ENCODE assay signal across 8 cellular contexts in the genomic region with DNA sequence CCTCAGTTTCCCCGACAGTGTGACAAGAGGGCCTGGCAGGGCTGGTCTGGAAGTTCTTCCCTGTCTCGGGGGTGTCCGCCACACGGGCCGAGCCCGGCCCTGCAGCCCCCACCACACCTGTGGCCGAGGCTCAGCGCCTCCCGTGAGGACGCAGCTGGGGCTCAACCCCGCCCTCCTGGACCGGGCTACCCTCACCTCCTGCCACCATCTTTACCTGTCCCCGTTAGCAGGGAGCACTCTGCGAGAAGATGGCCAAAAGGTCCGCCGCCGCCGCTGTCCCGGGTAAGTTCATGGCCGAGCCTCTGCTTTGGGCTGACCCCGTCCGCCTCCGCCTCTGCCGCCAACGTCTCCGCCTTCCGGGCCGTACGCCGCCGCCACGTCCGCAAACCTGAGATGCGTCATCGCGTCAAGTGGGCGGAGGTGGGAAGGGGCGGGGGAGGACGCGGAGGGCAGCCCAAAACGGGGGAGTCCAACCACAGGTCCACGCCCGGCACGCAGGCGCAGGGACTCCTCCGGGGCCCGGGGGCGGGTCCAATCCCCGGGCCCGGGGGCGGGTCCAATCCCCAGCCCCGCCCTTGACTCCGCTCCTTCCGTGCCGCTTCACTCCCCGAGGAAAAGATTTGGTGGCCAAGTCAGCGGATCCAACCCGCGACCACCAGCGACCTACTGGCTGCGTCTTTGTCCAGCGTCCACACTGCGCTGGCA. TPM values are rescaled to one million over a fixed set of nuclear protein-coding genes. Genes with fewer than 3 reads are reported as not detected.
DNase-seq lines count a peak whose midpoint lies in the region; ATAC-seq lines count a peak whose summit lies in the region.

Gene LYSMD3, minus strand, starts transcription at position 351 of the 705 bp plus-strand sequence. CDS start 4,295 bp downstream, outside the sequence.

- POLR2A ChIA-PET in CD8-positive, alpha-beta memory T cell (lab: Charles Lee) = interaction anchor here (1.0 to 2.2 kb wide), 7 partner anchors 55 to 854 kb away, joined by 3 to 12 read pairs (median 6); partner anchors contain the start of genes ARRDC3, CETN3, MBLAC2 and POLR3G

- DNase-seq in CD8-positive, alpha-beta memory T cell = peak; percentile 96 to 98 (median 97)
- DNase-seq in HS-27A (ENCODE audit: low read depth) (peak; percentile 58), NOMO-1 (lab: John Stamatoyannopoulos, UW; ENCODE audit: unreplicated experiment in 2 of 2) (peak; percentile 92 to 97), mesenchymal stem cell (peak; percentile 96)
- DNase-seq in activated CD8-positive, alpha-beta memory T cell treated with anti-CD3 and anti-CD28 coated beads for 4 hours (ENCODE audit: low read depth in 2 of 2) = peak; percentile 95 to 96
- DNase-seq in effector memory CD8-positive, alpha-beta T cell = peak; percentile 95
- DNase-seq in stimulated activated CD8-positive, alpha-beta memory T cell treated with anti-CD3 and anti-CD28 coated beads, Interleukin-12 subunit alpha, Interleukin-12 subunit beta, amount 100 ng/mL, for 4 hours (ENCODE audit: low read depth) = peak; percentile 98

- WGBS in mesenchymal stem cell = under 1% methylated on average over 49 of the region's 63 CpGs

- H3K4me3 Mint-ChIP-seq in CD8-positive, alpha-beta memory T cell = peak within 1 kb of the TSS; percentile 97 to 100 (median 99)
- peak within 1 kb of the TSS; percentile 91 to 94 for H3K4me3 Mint-ChIP-seq in effector memory CD8-positive, alpha-beta T cell

- peak within 1 kb of the TSS; percentile 98 for H3K27ac ChIP-seq in CD8-positive, alpha-beta memory T cell (ENCODE audit: low read depth, low read length)
- H3K27ac ChIP-seq in mesenchymal stem cell (ENCODE audit: low read length, poor library complexity, severe bottlenecking) = peak within 1 kb of the TSS; percentile 86

- peak within 1 kb of the TSS; percentile 94 for H3K4me3 ChIP-seq in CD8-positive, alpha-beta memory T cell (ENCODE audit: low read length)
- peak within 1 kb of the TSS; percentile 90 to 97 for H3K4me3 ChIP-seq in mesenchymal stem cell (ENCODE audit: insufficient read depth in 1 of 2, low read depth in 1 of 2, low read length in 2 of 2)

- ATAC-seq in GM19467 (IDR thresholded peaks at IDR 0.05; ENCODE audit: unreplicated experiment) = peak; percentile 91
- peak; percentile 83 for ATAC-seq in effector memory CD8-positive, alpha-beta T cell (replicated peaks)

- no peaks in the 10 kb centered on the region for H3K9me3 ChIP-seq in CD8-positive, alpha-beta memory T cell (ENCODE audit: low read length)
- no peaks in the 10 kb centered on the region for H3K9me3 ChIP-seq in mesenchymal stem cell (ENCODE audit: control insufficient read depth, low read length)

- H4K91ac ChIP-seq in mesenchymal stem cell (ENCODE audit: low read length) = peak within 1 kb of the TSS; percentile 94

- H2AFZ ChIP-seq in mesenchymal stem cell (ENCODE audit: low read depth, low read length) = peak within 1 kb of the TSS; percentile 92

- peak within 1 kb of the TSS; percentile 90 for H2BK15ac ChIP-seq in mesenchymal stem cell (ENCODE audit: low read depth, poor library complexity, severe bottlenecking)

- peaks cover 3% of the 10 kb centered on the region for H3K79me1 ChIP-seq in mesenchymal stem cell (replicated peaks; ENCODE audit: low read length, poor library complexity, severe bottlenecking)

- H3K18ac ChIP-seq in mesenchymal stem cell (ENCODE audit: low read depth in 1 of 2, low read length in 2 of 2) = peak within 1 kb of the TSS; percentile 96 to 98

- no peak within 1 kb of the TSS for H2BK5ac ChIP-seq in mesenchymal stem cell (ENCODE audit: low read depth, low read length, poor library complexity, severe bottlenecking)

- peak within 1 kb of the TSS; percentile 97 for H4K8ac ChIP-seq in mesenchymal stem cell (ENCODE audit: low read length)

- H3K4me1 ChIP-seq in CD8-positive, alpha-beta memory T cell (ENCODE audit: insufficient read depth, low read length) = peaks cover 23% of the 10 kb centered on the region
- no peaks in the 10 kb centered on the region for H3K4me1 ChIP-seq in mesenchymal stem cell (ENCODE audit: control insufficient read depth, insufficient read depth, low read depth, low read length)

- H3K27me3 ChIP-seq in CD8-positive, alpha-beta memory T cell (ENCODE audit: insufficient read depth, low read length, poor library complexity, severe bottlenecking) = no peaks in the 10 kb centered on the region
- H3K27me3 ChIP-seq in mesenchymal stem cell (ENCODE audit: control insufficient read depth in 1 of 2, insufficient read depth in 1 of 2, low read length in 2 of 2) = peaks cover 0 to 6% of the 10 kb centered on the region in 2 experiments

- peak within 1 kb of the TSS; percentile 89 to 97 for H3K4ac ChIP-seq in mesenchymal stem cell (ENCODE audit: low read depth in 1 of 2, low read length in 2 of 2)

- peaks cover 32 to 45% (median 40%) of the 10 kb centered on the region in 3 donors for H3K4me1 Mint-ChIP-seq in CD8-positive, alpha-beta memory T cell
- H3K4me1 Mint-ChIP-seq in effector memory CD8-positive, alpha-beta T cell (ENCODE audit: low read depth in 2 of 2) = peaks cover 21 to 31% of the 10 kb centered on the region in 2 donors

- peak within 1 kb of the TSS; percentile 28 to 74 for H2BK12ac ChIP-seq in mesenchymal stem cell (ENCODE audit: low read length in 2 of 2)

- H2AK5ac ChIP-seq in mesenchymal stem cell (ENCODE audit: low read length, severe bottlenecking) = no peak within 1 kb of the TSS

- peaks cover 0 to 21% (median 4%) of the 10 kb centered on the region in 3 donors for H3K36me3 Mint-ChIP-seq in CD8-positive, alpha-beta memory T cell
- H3K36me3 Mint-ChIP-seq in effector memory CD8-positive, alpha-beta T cell (ENCODE audit: insufficient read depth) = peaks cover 28% of the 10 kb centered on the region

- H3K9me3 Mint-ChIP-seq in CD8-positive, alpha-beta memory T cell = no peaks in the 10 kb centered on the region
- H3K9me3 Mint-ChIP-seq in effector memory CD8-positive, alpha-beta T cell = no peaks in the 10 kb centered on the region

- peak within 1 kb of the TSS; percentile 95 for H3K9ac ChIP-seq in mesenchymal stem cell (ENCODE audit: low read length)

- peak within 1 kb of the TSS; percentile 39 to 98 for H3K14ac ChIP-seq in mesenchymal stem cell (ENCODE audit: low read length in 2 of 2)

- peaks cover 6 to 22% of the 10 kb centered on the region in 2 donors for H3K27me3 Mint-ChIP-seq in CD8-positive, alpha-beta memory T cell
- H3K27me3 Mint-ChIP-seq in effector memory CD8-positive, alpha-beta T cell = peaks cover 22% of the 10 kb centered on the region in 2 donors

- peak within 1 kb of the TSS; percentile 78 for H3K4me2 ChIP-seq in mesenchymal stem cell (ENCODE audit: low read length, poor library complexity, severe bottlenecking)

- H3K36me3 ChIP-seq in CD8-positive, alpha-beta memory T cell (ENCODE audit: insufficient read depth, low read length) = no peaks in the 10 kb centered on the region
- peaks cover 4 to 7% of the 10 kb centered on the region in 2 experiments for H3K36me3 ChIP-seq in mesenchymal stem cell (ENCODE audit: control insufficient read depth in 1 of 2, insufficient read depth in 2 of 2, low read depth in 1 of 2, low read length in 2 of 2)

- peak within 1 kb of the TSS; percentile 23 to 94 for H3K23ac ChIP-seq in mesenchymal stem cell (ENCODE audit: low read length in 2 of 2)

- H3K27ac Mint-ChIP-seq in CD8-positive, alpha-beta memory T cell = peak within 1 kb of the TSS; percentile 92 to 100 (median 98)
- peak within 1 kb of the TSS; percentile 96 to 97 for H3K27ac Mint-ChIP-seq in effector memory CD8-positive, alpha-beta T cell

- CTCF ChIA-PET in CD8-positive, alpha-beta memory T cell (lab: Charles Lee) = interaction anchor here (0.7 to 3.7 kb wide), 13 partner anchors 9 to 1801 kb away, joined by 3 to 59 read pairs (median 5); partner anchors contain the start of genes CETN3, MBLAC2 and POLR3G

- H2BK120ac ChIP-seq in mesenchymal stem cell (ENCODE audit: low read depth, low read length) = peak within 1 kb of the TSS; percentile 67

RNA-seq across cellular contexts. Expression of gene LYSMD3, which starts in this region (rescaled TPM):
- total RNA-seq in CD8-positive, alpha-beta memory T cell = 10 to 100 TPM; 17.0 TPM
- 13.0 TPM for polyA plus RNA-seq in CD8-positive, alpha-beta memory T cell
- polyA plus RNA-seq in mesenchymal stem cell (2013, experiment 1 of 2) = 20.8 TPM
- 22.0 TPM for polyA plus RNA-seq in mesenchymal stem cell (2013, experiment 2 of 2)

Comparison
In these comparisons a context has a peak if more than half of its experiments do, and no peak if none do; other contexts are left out.
1. Peak in every context shown above with its lines: DNase-seq, ATAC-seq, H3K4me3 ChIP-seq and H3K27ac ChIP-seq.